In the genomic region with DNA sequence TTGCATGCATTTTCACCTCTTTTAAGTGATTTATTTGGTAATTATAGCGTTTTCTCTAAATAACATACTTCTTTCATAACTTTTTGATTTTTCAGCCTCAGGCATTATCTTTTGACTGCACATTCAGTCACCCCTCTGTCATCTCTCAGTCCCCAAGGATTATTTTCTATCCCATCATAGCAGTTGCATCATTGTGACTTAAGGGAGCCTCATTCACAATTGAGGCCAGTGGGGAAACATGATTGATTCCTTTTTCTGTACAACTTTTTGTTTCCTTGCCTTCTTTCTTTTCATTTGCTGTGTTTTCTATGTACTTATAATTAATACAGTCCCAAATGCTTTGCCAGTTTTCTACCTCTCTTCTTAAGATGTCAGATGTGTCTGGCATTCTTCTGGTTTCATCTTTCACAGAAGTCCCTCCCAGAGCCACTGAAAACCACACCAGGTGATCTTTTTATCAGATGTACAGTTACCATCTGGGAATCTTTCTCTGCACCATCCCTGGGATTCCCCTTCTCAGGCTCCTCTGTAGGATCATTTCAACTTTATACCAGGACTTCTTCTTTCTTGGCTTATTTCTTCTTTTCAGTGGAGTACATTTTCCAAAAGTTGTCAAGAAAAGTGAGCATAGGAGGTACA, we compare ENCODE assay signal across 18 cellular contexts.
A peak's percentile ranks its signal among the peaks of the same experiment; 100 is the strongest.
DNase-seq lines count a peak whose midpoint lies in the region; ATAC-seq and TF ChIP-seq lines count a peak whose summit lies in the region.
"Had no signal": no experiment of that assay in that cellular context is flagged by ENCODE, and none has a peak within 500 bp of the region (broad histone marks: within the 10 kb centered on the region; RNA-seq: fewer than 3 reads in every experiment).

No MANE protein-coding gene starts in this region.

- in situ Hi-C loops in GM23248 (cut with MboI) = no loop called here

- no peak overlapping the region for H3K4me2 ChIP-seq in GM23248 (ENCODE audit: unreplicated experiment)
- no peak overlapping the region for H3K4me2 ChIP-seq in osteoblast (ENCODE audit: insufficient read depth, low read length)
- H3K4me2 ChIP-seq: hepatocyte had no signal

- 56% methylated on average over 1 of the region's 1 CpG for WGBS in GM23248 (ENCODE audit: low coverage in 1 of 2, low lambda C conversion rate in 2 of 2, missing lambda C conversion rate in 2 of 2), 2 experiments

- H3K4me1 ChIP-seq in GM23248 (ENCODE audit: insufficient read depth) = peaks cover 13% of the 10 kb centered on the region; the same call in 1 of the 2 replicates
- H3K4me1 ChIP-seq in RWPE2 (ENCODE audit: insufficient read depth, poor library complexity, severe bottlenecking) = peaks cover 9% of the 10 kb centered on the region
- H3K4me1 ChIP-seq in osteoblast (ENCODE audit: insufficient read depth, low read length) = peaks cover 20% of the 10 kb centered on the region
- H3K4me1 ChIP-seq in ascending aorta = peaks cover 0 to 4% of the 10 kb centered on the region in 2 donors
- H3K4me1 ChIP-seq: adrenal gland, BE2C had no signal

- no peaks in the 10 kb centered on the region for H3K9me2 ChIP-seq in GM23248 (ENCODE audit: insufficient read depth)

- no peaks in the 10 kb centered on the region for H3K79me2 ChIP-seq in GM23248 (ENCODE audit: insufficient read depth)
- no peaks in the 10 kb centered on the region for H3K79me2 ChIP-seq in osteoblast (ENCODE audit: insufficient read depth, low read length)
- H3K79me2 ChIP-seq: hepatocyte had no signal

- peak overlapping the region; percentile 50 for H2AFZ ChIP-seq in GM23248
- peak overlapping the region; percentile 37 for H2AFZ ChIP-seq in osteoblast (ENCODE audit: low read length)
- H2AFZ ChIP-seq: hepatocyte had no signal

- TF ChIP-seq CTCF in RWPE2 (IDR thresholded peaks at IDR 0.05; ENCODE audit: poor library complexity, severe bottlenecking) = no peak
- no peak for TF ChIP-seq CTCF in osteoblast (IDR thresholded peaks at IDR 0.05; ENCODE audit: extremely low read depth, low read depth, low read length)
- no peak for TF ChIP-seq CTCF in ascending aorta (IDR thresholded peaks at IDR 0.05)

- H3K4me3 ChIP-seq in GM23248 (no peak overlapping the region), RWPE2 (ENCODE audit: severe bottlenecking) (no peak overlapping the region), osteoblast (ENCODE audit: insufficient read depth, low read length) (no peak overlapping the region), ascending aorta (no peak overlapping the region)
- H3K4me3 ChIP-seq: adrenal gland, hepatocyte had no signal

- H3K27me3 ChIP-seq in GM23248 (replicated peaks; ENCODE audit: insufficient read depth) (no peaks in the 10 kb centered on the region), RWPE2 (ENCODE audit: insufficient read depth, poor library complexity, severe bottlenecking) (no peaks in the 10 kb centered on the region), osteoblast (ENCODE audit: insufficient read depth, low read length) (no peaks in the 10 kb centered on the region), ascending aorta (no peaks in the 10 kb centered on the region)
- H3K27me3 ChIP-seq: adrenal gland, BE2C, hepatocyte had no signal

- peak; percentile 23; the same call in 1 of the 3 replicates for ATAC-seq in RWPE2 (ENCODE audit: low read depth)
- no peak for ATAC-seq in GM21825 (IDR thresholded peaks at IDR 0.05; ENCODE audit: unreplicated experiment)
- no peak for ATAC-seq in HG03354 (IDR thresholded peaks at IDR 0.05; ENCODE audit: poor library complexity, severe bottlenecking, unreplicated experiment)
- ATAC-seq: left cardiac atrium, PC-3 had no signal

- no peaks in the 10 kb centered on the region for H4K20me1 ChIP-seq in GM23248 (ENCODE audit: insufficient read depth)
- no peaks in the 10 kb centered on the region for H4K20me1 ChIP-seq in osteoblast (ENCODE audit: insufficient read depth, low read length)

- H3K27ac ChIP-seq in GM23248 = no peak overlapping the region
- no peak overlapping the region for H3K27ac ChIP-seq in RWPE2 (ENCODE audit: poor library complexity, severe bottlenecking)
- peak overlapping the region; percentile 3 for H3K27ac ChIP-seq in epithelial cell of prostate
- no peak overlapping the region for H3K27ac ChIP-seq in osteoblast (ENCODE audit: low read depth, low read length)
- H3K27ac ChIP-seq in ascending aorta = no peak overlapping the region
- H3K27ac ChIP-seq: adrenal gland, hepatocyte had no signal

- H3K36me3 ChIP-seq in GM23248 (ENCODE audit: low read depth) (no peaks in the 10 kb centered on the region), RWPE2 (ENCODE audit: low read depth) (no peaks in the 10 kb centered on the region), osteoblast (ENCODE audit: insufficient read depth, low read length) (no peaks in the 10 kb centered on the region), ascending aorta (no peaks in the 10 kb centered on the region)
- H3K36me3 ChIP-seq: adrenal gland, BE2C had no signal

- H3K9ac ChIP-seq in GM23248 = no peak overlapping the region

- H3K9me3 ChIP-seq in GM23248 (ENCODE audit: low read depth) (no peaks in the 10 kb centered on the region), RWPE2 (ENCODE audit: severe bottlenecking) (no peaks in the 10 kb centered on the region), osteoblast (ENCODE audit: low read depth, low read length) (no peaks in the 10 kb centered on the region), ascending aorta (peaks cover 0 to 7% of the 10 kb centered on the region in 2 donors)
- H3K9me3 ChIP-seq: adrenal gland, BE2C had no signal

- peak; percentile 20 for DNase-seq in GM23248
- no peak for DNase-seq in RWPE2 (ENCODE audit: low spot score)
- no peak for DNase-seq in epithelial cell of prostate (ENCODE audit: low read depth, low spot score)
- DNase-seq in osteoblast (ENCODE audit: insufficient read length, low spot score, missing footprints) = no peak
- DNase-seq in ascending aorta (ENCODE audit: low spot score in 2 of 2) = no peak
- no peak for DNase-seq in stimulated activated CD4-positive, alpha-beta T cell treated with anti-CD3 and anti-CD28 coated beads, Interleukin-2, amount 100 ng/mL, for 48 hours
- DNase-seq: adrenal gland; BE2C; erythroblast; left cardiac atrium; NCI-H1930; NCI-H526; PC-3; stimulated activated CD4-positive, alpha-beta T cell treated with anti-CD3 and anti-CD28 coated beads, Interleukin-12 subunit alpha, Interleukin-12 subunit beta, amount 100 ng/mL, for 4 hours; SW 1271 had no signal

- intact Hi-C loops in ascending aorta (cut with DNase I) = no loop called here

- peaks cover 4% of the 10 kb centered on the region; the same call in 1 of the 2 replicates for H3F3A ChIP-seq in GM23248 (ENCODE audit: insufficient read depth)
